In genomic region chr2:131801745-131802350, GRCh38 we compare ENCODE assay signal across 8 cellular contexts.
DNase-seq lines count a peak whose midpoint lies in the region; ATAC-seq, FAIRE-seq and TF ChIP-seq lines count a peak whose summit lies in the region.
"Not testable (repeated sequence)": the region's sequence is repeated elsewhere in the genome, so short reads cannot be mapped to it uniquely, and the experiment has no call there.

No MANE protein-coding gene starts in this region.

- POLR2A ChIA-PET in RWPE1 (lab: Yijun Ruan, JAX; ENCODE audit: low non-redundant PET), result not testable (repeated sequence)

- H3K9me3 Mint-ChIP-seq in natural killer cell treated with Interleukin-12 subunit alpha and Interleukin-12 subunit beta and Interleukin-15 and Interleukin-18, amount 100 ng/mL, for 72 hours, result not testable (repeated sequence)

- peak; percentile 92 for ATAC-seq in GM21447 (IDR thresholded peaks at IDR 0.05; ENCODE audit: unreplicated experiment)
- ATAC-seq in natural killer cell treated with Interleukin-12 subunit alpha and Interleukin-12 subunit beta and Interleukin-15 and Interleukin-18, amount 100 ng/mL, for 72 hours, result peak; percentile 82 to 93

- DNase-seq in D721Med (ENCODE audit: insufficient read length, low spot score), result not testable (repeated sequence)
- peak; percentile 49 for DNase-seq in HPDE6-E6E7 (ENCODE audit: extremely low spot score)
- DNase-seq in RWPE1 (ENCODE audit: low spot score), result peak; percentile 64
- DNase-seq in activated effector memory CD4-positive, alpha-beta T cell treated with Interleukin-2 at 50 U/mL for 16 hours, result peak; percentile 80
- DNase-seq in fibroblast of peridontal ligament (ENCODE audit: extremely low read depth), result peak; percentile 38
- peak; percentile 75 for DNase-seq in natural killer cell treated with Interleukin-12 subunit alpha and Interleukin-12 subunit beta and Interleukin-15 and Interleukin-18, amount 100 ng/mL, for 72 hours (ENCODE audit: low spot score)
- DNase-seq in stimulated activated CD8-positive, alpha-beta memory T cell treated with anti-CD3 and anti-CD28 coated beads, Interleukin-7, amount 100 ng/mL, for 4 hours (ENCODE audit: low read depth in 2 of 2), result peak; percentile 35 to 61

- FAIRE-seq in D721Med (lab: Jason Lieb, UNC), result not testable (repeated sequence)

- H3K27ac ChIP-seq in RWPE1, result peak overlapping the region; percentile 36; the same call in 1 of the 2 replicates

- TF ChIP-seq CTCF in D721Med (IDR thresholded peaks at IDR 0.05; ENCODE audit: insufficient read depth, missing control alignments) (peak; percentile 50), RWPE1 (conservative IDR thresholded peaks at IDR 0.05; ENCODE audit: low read depth) (peak; percentile 85)

- H3K27me3 Mint-ChIP-seq in natural killer cell treated with Interleukin-12 subunit alpha and Interleukin-12 subunit beta and Interleukin-15 and Interleukin-18, amount 100 ng/mL, for 72 hours, result not testable (repeated sequence)

- H3K4me3 Mint-ChIP-seq in natural killer cell treated with Interleukin-12 subunit alpha and Interleukin-12 subunit beta and Interleukin-15 and Interleukin-18, amount 100 ng/mL, for 72 hours, result peak overlapping the region; percentile 67

- not testable (repeated sequence) for H3K4me1 Mint-ChIP-seq in natural killer cell treated with Interleukin-12 subunit alpha and Interleukin-12 subunit beta and Interleukin-15 and Interleukin-18, amount 100 ng/mL, for 72 hours (ENCODE audit: low read depth in 2 of 2)

- not testable (repeated sequence) for H3K36me3 Mint-ChIP-seq in natural killer cell treated with Interleukin-12 subunit alpha and Interleukin-12 subunit beta and Interleukin-15 and Interleukin-18, amount 100 ng/mL, for 72 hours

- H3K27ac Mint-ChIP-seq in natural killer cell treated with Interleukin-12 subunit alpha and Interleukin-12 subunit beta and Interleukin-15 and Interleukin-18, amount 100 ng/mL, for 72 hours, result not testable (repeated sequence)

- CTCF ChIA-PET in RWPE1 (lab: Yijun Ruan, JAX), result interaction anchor here (0.6 to 2.3 kb wide), 4 partner anchors 12 to 690 kb away, joined by 3 to 18 read pairs (median 7); no protein-coding TSS in a partner anchor
